In genomic region chr12:124232654-124232987, GRCh38 we compare ENCODE assay signal across 27 cellular contexts.
DNase-seq lines count a peak whose midpoint lies in the region; ATAC-seq and TF ChIP-seq lines count a peak whose summit lies in the region.
"Had no signal": no experiment of that assay in that cellular context is flagged by ENCODE, and none has a peak within 500 bp of the region (broad histone marks: within the 10 kb centered on the region; RNA-seq: fewer than 3 reads in every experiment).

No MANE protein-coding gene starts in this region.

- TF ChIP-seq CTCF in RWPE2 (IDR thresholded peaks at IDR 0.05; ENCODE audit: poor library complexity, severe bottlenecking) (no peak), hepatocyte (IDR thresholded peaks at IDR 0.05; ENCODE audit: poor library complexity) (no peak), retinal pigment epithelial cell (conservative IDR thresholded peaks at IDR 0.05; ENCODE audit: low read depth, low read length) (no peak), chondrocyte (IDR thresholded peaks at IDR 0.05) (no peak)

- no peaks in the 10 kb centered on the region for H4K20me1 ChIP-seq in BLaER1
- no peaks in the 10 kb centered on the region for H4K20me1 ChIP-seq in hepatocyte (ENCODE audit: insufficient read depth, poor library complexity, severe bottlenecking)

- H3K27me3 ChIP-seq in BLaER1 (no peaks in the 10 kb centered on the region), RWPE2 (ENCODE audit: insufficient read depth, poor library complexity, severe bottlenecking) (no peaks in the 10 kb centered on the region), hepatocyte (no peaks in the 10 kb centered on the region), neuronal stem cell (ENCODE audit: control insufficient read depth in 3 of 3, insufficient read depth in 3 of 3, low read depth in 1 of 3, low read length in 3 of 3) (no peaks in the 10 kb centered on the region)
- H3K27me3 ChIP-seq: ascending aorta, SJSA1 had no signal

- no peak overlapping the region for H4K8ac ChIP-seq in neuronal stem cell (ENCODE audit: low read depth, low read length)

- no peaks in the 10 kb centered on the region for H3K27me3 Mint-ChIP-seq in chondrocyte (ENCODE audit: low read depth)

- WGBS in hepatocyte (ENCODE audit: low lambda C conversion rate, missing lambda C conversion rate) = 29% methylated on average over 3 of the region's 3 CpGs
- WGBS in neuronal stem cell (ENCODE audit: extremely low coverage in 2 of 2, insufficient read length in 2 of 2, insufficient replicate concordance in 1 of 2), 2 donors = no CpG with 5 or more reads among the region's 3 CpGs

- no peak overlapping the region for H3K27ac Mint-ChIP-seq in chondrocyte (ENCODE audit: unreplicated experiment)
- H3K27ac Mint-ChIP-seq: activated naive CD4-positive, alpha-beta T cell treated with anti-CD3 and anti-CD28 coated beads, Interleukin-2, amount 50 U/mL, for 72 hours; activated T-helper 17 cell treated with anti-CD3 and anti-CD28 coated beads, Interleukin-2, amount 50 U/mL, for 72 hours; nephron; T-helper 1 cell treated with Interleukin-12 subunit alpha and Interleukin-12 subunit beta and Interleukin-4 antibody, amounts not matched to agents 30 μg/mL and 1 μg/mL, for 36 hours had no signal

- peak overlapping the region; percentile 30 for H3K4me2 ChIP-seq in BLaER1
- H3K4me2 ChIP-seq in hepatocyte = peak overlapping the region; percentile 60
- no peak overlapping the region for H3K4me2 ChIP-seq in neuronal stem cell (ENCODE audit: insufficient read depth, low read length, poor library complexity, severe bottlenecking)

- H2AFZ ChIP-seq in hepatocyte (no peak overlapping the region), neuronal stem cell (ENCODE audit: low read length) (no peak overlapping the region)

- peaks cover 32% of the 10 kb centered on the region for H3K4me1 ChIP-seq in BLaER1
- peaks cover 33% of the 10 kb centered on the region for H3K4me1 ChIP-seq in RWPE2 (ENCODE audit: insufficient read depth, poor library complexity, severe bottlenecking)
- peaks cover 17% of the 10 kb centered on the region for H3K4me1 ChIP-seq in hepatocyte (ENCODE audit: insufficient read depth)
- peaks cover 0 to 5% of the 10 kb centered on the region in 2 donors for H3K4me1 ChIP-seq in neuronal stem cell (ENCODE audit: control insufficient read depth in 2 of 2, insufficient read depth in 1 of 2, low read depth in 1 of 2, low read length in 2 of 2)
- H3K4me1 ChIP-seq: ascending aorta, esophagus squamous epithelium, tibial artery had no signal

- H2BK5ac ChIP-seq in neuronal stem cell (ENCODE audit: low read length) = no peak overlapping the region

- H3K9me3 ChIP-seq in BLaER1 (peaks cover 17% of the 10 kb centered on the region), RWPE2 (ENCODE audit: severe bottlenecking) (no peaks in the 10 kb centered on the region), hepatocyte (ENCODE audit: low read depth) (peaks cover 5% of the 10 kb centered on the region), neuronal stem cell (replicated peaks in 1 of 2; ENCODE audit: control insufficient read depth in 2 of 2, insufficient read depth in 1 of 2, low read depth in 1 of 2, low read length in 2 of 2) (peaks cover 6 to 16% of the 10 kb centered on the region in 2 donors)
- H3K9me3 ChIP-seq: ascending aorta, esophagus squamous epithelium, SJSA1, tibial artery had no signal

- peaks cover 1% of the 10 kb centered on the region for H3K36me3 Mint-ChIP-seq in chondrocyte (ENCODE audit: low read depth)
- H3K36me3 Mint-ChIP-seq: activated naive CD4-positive, alpha-beta T cell treated with anti-CD3 and anti-CD28 coated beads, Interleukin-2, amount 50 U/mL, for 72 hours had no signal

- H3K36me3 ChIP-seq in BLaER1 (no peaks in the 10 kb centered on the region), RWPE2 (ENCODE audit: low read depth) (no peaks in the 10 kb centered on the region), hepatocyte (replicated peaks; ENCODE audit: insufficient read depth, low read depth) (no peaks in the 10 kb centered on the region), neuronal stem cell (replicated peaks in 1 of 2; ENCODE audit: control insufficient read depth in 2 of 2, insufficient read depth in 2 of 2, low read length in 2 of 2) (no peaks in the 10 kb centered on the region)
- H3K36me3 ChIP-seq: ascending aorta, esophagus squamous epithelium, SJSA1, tibial artery had no signal

- DNase-seq in RWPE2 (ENCODE audit: low spot score) (no peak), hepatocyte (ENCODE audit: low spot score) (no peak), retinal pigment epithelial cell (ENCODE audit: low read depth) (peak; percentile 98), neuronal stem cell (ENCODE audit: low spot score) (no peak), chondrocyte (ENCODE audit: low spot score) (no peak)
- no peak for DNase-seq in stimulated activated CD4-positive, alpha-beta T cell treated with anti-CD3 and anti-CD28 coated beads, Interleukin-4, amount 100 ng/mL, for 1 hour
- DNase-seq: activated CD4-positive, alpha-beta T cell treated with anti-CD3 and anti-CD28 coated beads, Interleukin-2, amount 50 U/mL, for 1 hour; effector CD8-positive, alpha-beta T cell; EL; esophagus squamous epithelium; Kasumi-1; mesendoderm; NCI-H1048; NCI-H2029 treated with DMSO at 0.1 percent for 48 hours; NK-92 treated with Interleukin-12 subunit alpha and Interleukin-12 subunit beta, amount 100 ng/mL, for 24 hours; stimulated activated CD4-positive, alpha-beta T cell treated with anti-CD3 and anti-CD28 coated beads, Interleukin-4, amount 100 ng/mL, for 24 hours; stimulated activated naive CD8-positive, alpha-beta T cell treated with anti-CD3 and anti-CD28 coated beads, Interleukin-15, Interleukin-2, amounts not matched to agents 100 U/mL and 50 U/mL, for 24 hours; tibial artery had no signal

- H3K79me2 ChIP-seq in hepatocyte = no peaks in the 10 kb centered on the region

- no peak overlapping the region for H4K91ac ChIP-seq in neuronal stem cell (ENCODE audit: low read depth, low read length, poor library complexity)

- H3K79me1 ChIP-seq in neuronal stem cell (ENCODE audit: low read depth, low read length) = peaks cover 1% of the 10 kb centered on the region

- no peak overlapping the region for H3K4me3 ChIP-seq in BLaER1
- no peak overlapping the region for H3K4me3 ChIP-seq in RWPE2 (ENCODE audit: severe bottlenecking)
- no peak overlapping the region for H3K4me3 ChIP-seq in hepatocyte
- H3K4me3 ChIP-seq in retinal pigment epithelial cell (ENCODE audit: low read length) = no peak overlapping the region
- H3K4me3 ChIP-seq in neuronal stem cell (ENCODE audit: low read length in 2 of 2) = no peak overlapping the region
- H3K4me3 ChIP-seq: ascending aorta, esophagus squamous epithelium, SJSA1, skin epidermis, tibial artery had no signal

- no peaks in the 10 kb centered on the region for H3K9me2 ChIP-seq in hepatocyte (replicated peaks; ENCODE audit: insufficient read depth)

- no peak overlapping the region for H2BK12ac ChIP-seq in neuronal stem cell (ENCODE audit: low read length)

- H3K9me3 Mint-ChIP-seq in chondrocyte (ENCODE audit: low read depth) = peaks cover 23% of the 10 kb centered on the region

- H3K27ac ChIP-seq in BLaER1 (no peak overlapping the region; the same call in 1 of the 2 replicates), RWPE2 (ENCODE audit: poor library complexity, severe bottlenecking) (peak overlapping the region; percentile 91), hepatocyte (peak overlapping the region; percentile 95), neuronal stem cell (replicated peaks; ENCODE audit: low read length) (no peak overlapping the region)
- H3K27ac ChIP-seq: ascending aorta, esophagus squamous epithelium, skin epidermis, tibial artery had no signal

- peaks cover 43% of the 10 kb centered on the region for H3K4me1 Mint-ChIP-seq in chondrocyte (ENCODE audit: low read depth)
- H3K4me1 Mint-ChIP-seq: activated T-helper 17 cell treated with anti-CD3 and anti-CD28 coated beads, Interleukin-2, amount 50 U/mL, for 72 hours; nephron had no signal

- no peak overlapping the region for H3K14ac ChIP-seq in neuronal stem cell (ENCODE audit: low read length)

- H2BK120ac ChIP-seq in neuronal stem cell (ENCODE audit: low read depth, low read length) = no peak overlapping the region

- H2AK5ac ChIP-seq in neuronal stem cell (ENCODE audit: low read depth, low read length) = no peak overlapping the region

- H3K4me3 Mint-ChIP-seq in chondrocyte (ENCODE audit: unreplicated experiment) = no peak overlapping the region
- H3K4me3 Mint-ChIP-seq: activated T-helper 17 cell treated with anti-CD3 and anti-CD28 coated beads, Interleukin-2, amount 50 U/mL, for 72 hours; nephron; T-helper 1 cell treated with Interleukin-12 subunit alpha and Interleukin-12 subunit beta and Interleukin-4 antibody, amounts not matched to agents 30 μg/mL and 1 μg/mL, for 36 hours had no signal

- no peak overlapping the region for H3K18ac ChIP-seq in neuronal stem cell (ENCODE audit: low read length)

- ATAC-seq in RWPE2 (ENCODE audit: low read depth) (no peak), HG03432 (IDR thresholded peaks at IDR 0.05; ENCODE audit: unreplicated experiment) (no peak)
- ATAC-seq: activated naive CD4-positive, alpha-beta T cell treated with anti-CD3 and anti-CD28 coated beads, Interleukin-2, amount 50 U/mL, for 72 hours; activated T-helper 17 cell treated with anti-CD3 and anti-CD28 coated beads, Interleukin-2, amount 50 U/mL, for 72 hours; stimulated activated naive CD8-positive, alpha-beta T cell treated with anti-CD3 and anti-CD28 coated beads, Interleukin-15, Interleukin-2, amounts not matched to agents 100 U/mL and 50 U/mL, for 24 hours had no signal

- no peak overlapping the region for H2BK15ac ChIP-seq in neuronal stem cell (ENCODE audit: low read length)

- H3K4ac ChIP-seq in neuronal stem cell (ENCODE audit: low read length) = no peak overlapping the region

- H3K23ac ChIP-seq in neuronal stem cell (ENCODE audit: low read depth, low read length, poor library complexity) = no peak overlapping the region

- H3K9ac ChIP-seq in BLaER1 = no peak overlapping the region; the same call in 1 of the 2 replicates
- H3K9ac ChIP-seq in neuronal stem cell (ENCODE audit: low read depth, low read length, poor library complexity) = no peak overlapping the region

Comparison
In these comparisons a context has a peak if more than half of its experiments do, and no peak if none do; other contexts are left out.
1. H3K27ac ChIP-seq: peak in RWPE2 (single experiment) and hepatocyte (single experiment); none in BLaER1 (single experiment) and neuronal stem cell (single experiment).